ENCODE assay signal across 8 cellular contexts in genomic region chr12:82383930-82384513, GRCh38.
DNase-seq lines count a peak whose midpoint lies in the region; ATAC-seq and TF ChIP-seq lines count a peak whose summit lies in the region.

No MANE protein-coding gene starts in this region.

- no peak overlapping the region for H3K4me3 ChIP-seq in GM06990 (replicated peaks; ENCODE audit: low read depth, low read length)
- H3K4me3 ChIP-seq in coronary artery, result no peak overlapping the region

- H3K36me3 ChIP-seq in GM06990 (ENCODE audit: control insufficient read depth, insufficient read depth, low read length), result no peaks in the 10 kb centered on the region

- no peak for DNase-seq in GM06990 (ENCODE audit: extremely low read depth, insufficient read length)
- DNase-seq in RKO (ENCODE audit: low spot score), result peak; percentile 55
- peak; percentile 25 for DNase-seq in glomerular visceral epithelial cell (ENCODE audit: extremely low spot score)
- DNase-seq in coronary artery (ENCODE audit: low spot score), result no peak
- no peak for DNase-seq in NCI-H1092 treated with DMSO at 0.1 percent for 48 hours (lab: John Stamatoyannopoulos, UW)
- DNase-seq in GF-D8 (lab: John Stamatoyannopoulos, UW), result no peak

- ATAC-seq in HG02884 (IDR thresholded peaks at IDR 0.05; ENCODE audit: unreplicated experiment) (peak; percentile 60), HG03039 (IDR thresholded peaks at IDR 0.05; ENCODE audit: unreplicated experiment) (no peak)

- no peak overlapping the region for H3K27ac ChIP-seq in coronary artery

- TF ChIP-seq CTCF in GM06990 (IDR thresholded peaks at IDR 0.05; ENCODE audit: insufficient read depth, low read length, poor library complexity, severe bottlenecking), result peak; percentile 41
- TF ChIP-seq CTCF in coronary artery (IDR thresholded peaks at IDR 0.05), result no peak

- no peaks in the 10 kb centered on the region for H3K27me3 ChIP-seq in GM06990 (replicated peaks; ENCODE audit: control insufficient read depth, insufficient read depth, low read length)

Comparison
In these comparisons a context has a peak if more than half of its experiments do, and no peak if none do; other contexts are left out.
1. DNase-seq: peak in RKO (single experiment) and glomerular visceral epithelial cell (single experiment); none in GM06990 (single experiment), coronary artery (single experiment), NCI-H1092 treated with DMSO at 0.1 percent for 48 hours (single experiment) and GF-D8 (single experiment).